In genomic region chr3:191301017-191301416, GRCh38 we compare ENCODE assay signal across 12 cellular contexts. TPM values are rescaled to one million over a fixed set of nuclear protein-coding genes. Genes with fewer than 3 reads are reported as not detected.
A peak's percentile ranks its signal among the peaks of the same experiment; 100 is the strongest.
DNase-seq lines count a peak whose midpoint lies in the region; ATAC-seq and TF ChIP-seq lines count a peak whose summit lies in the region.
"Had no signal": no experiment of that assay in that cellular context is flagged by ENCODE, and none has a peak within 500 bp of the region (broad histone marks: within the 10 kb centered on the region; RNA-seq: fewer than 3 reads in every experiment).

No MANE protein-coding gene starts in this region.

- no peaks in the 10 kb centered on the region for H3K36me3 ChIP-seq in heart left ventricle
- H3K36me3 ChIP-seq: colonic mucosa had no signal

- peaks cover 32% of the 10 kb centered on the region for H3K4me1 Mint-ChIP-seq in stimulated activated naive CD8-positive, alpha-beta T cell treated with anti-CD3 and anti-CD28 coated beads, Interleukin-15, Interleukin-2, amounts not matched to agents 100 ng/mL and 50 ng/mL, for 24 hours (ENCODE audit: low read depth)
- H3K4me1 Mint-ChIP-seq in type B pancreatic cell (ENCODE audit: unreplicated experiment), result peaks cover 12% of the 10 kb centered on the region

- no peaks in the 10 kb centered on the region for H3K9me3 Mint-ChIP-seq in stimulated activated naive CD8-positive, alpha-beta T cell treated with anti-CD3 and anti-CD28 coated beads, Interleukin-15, Interleukin-2, amounts not matched to agents 100 ng/mL and 50 ng/mL, for 24 hours
- peaks cover 8% of the 10 kb centered on the region for H3K9me3 Mint-ChIP-seq in type B pancreatic cell

- H3K27me3 ChIP-seq in heart left ventricle, result no peaks in the 10 kb centered on the region
- H3K27me3 ChIP-seq: colonic mucosa had no signal

- no peaks in the 10 kb centered on the region for H3K9me3 ChIP-seq in heart left ventricle
- H3K9me3 ChIP-seq: colonic mucosa had no signal

- no peaks in the 10 kb centered on the region for H3K4me1 ChIP-seq in heart left ventricle
- H3K4me1 ChIP-seq: colonic mucosa had no signal

- no peak overlapping the region for H3K4me3 ChIP-seq in heart left ventricle
- no peak overlapping the region for H3K4me3 ChIP-seq in lower leg skin (ENCODE audit: low read depth, poor library complexity, severe bottlenecking)
- H3K4me3 ChIP-seq: colonic mucosa had no signal

- H3K27ac ChIP-seq in heart left ventricle, result no peak overlapping the region
- H3K27ac ChIP-seq: colonic mucosa had no signal

- no peak overlapping the region for H3K4me3 Mint-ChIP-seq in stimulated activated naive CD8-positive, alpha-beta T cell treated with anti-CD3 and anti-CD28 coated beads, Interleukin-15, Interleukin-2, amounts not matched to agents 100 ng/mL and 50 ng/mL, for 24 hours
- no peak overlapping the region for H3K4me3 Mint-ChIP-seq in type B pancreatic cell

- ATAC-seq in stimulated activated naive CD8-positive, alpha-beta T cell treated with anti-CD3 and anti-CD28 coated beads, Interleukin-15, Interleukin-2, amounts not matched to agents 100 U/mL and 50 U/mL, for 24 hours, result no peak
- peak; percentile 71 for ATAC-seq in HG02678 (IDR thresholded peaks at IDR 0.05; ENCODE audit: unreplicated experiment)
- peak; percentile 83 for ATAC-seq in HG03520 (IDR thresholded peaks at IDR 0.05; ENCODE audit: unreplicated experiment)
- no peak for ATAC-seq in heart left ventricle

- peak overlapping the region; percentile 52 for H3K27ac Mint-ChIP-seq in stimulated activated naive CD8-positive, alpha-beta T cell treated with anti-CD3 and anti-CD28 coated beads, Interleukin-15, Interleukin-2, amounts not matched to agents 100 ng/mL and 50 ng/mL, for 24 hours
- H3K27ac Mint-ChIP-seq in type B pancreatic cell, result peak overlapping the region; percentile 25

- no peak for TF ChIP-seq CTCF in type B pancreatic cell (conservative IDR thresholded peaks at IDR 0.05)
- TF ChIP-seq CTCF in heart left ventricle (IDR thresholded peaks at IDR 0.05), result no peak
- TF ChIP-seq CTCF in lower leg skin (IDR thresholded peaks at IDR 0.05), result no peak

- TF ChIP-seq POLR2A in heart left ventricle (IDR thresholded peaks at IDR 0.05) (no peak), lower leg skin (IDR thresholded peaks at IDR 0.05) (no peak)

- H3K27me3 Mint-ChIP-seq in stimulated activated naive CD8-positive, alpha-beta T cell treated with anti-CD3 and anti-CD28 coated beads, Interleukin-15, Interleukin-2, amounts not matched to agents 100 ng/mL and 50 ng/mL, for 24 hours, result no peaks in the 10 kb centered on the region
- no peaks in the 10 kb centered on the region for H3K27me3 Mint-ChIP-seq in type B pancreatic cell

- WGBS in heart left ventricle, 4 donors, result 91 to 98% (median 94%) methylated on average over 1 of the region's 1 CpG
- 81 to 88% methylated on average over 1 of the region's 1 CpG for WGBS in lower leg skin, 2 donors

- DNase-seq in stimulated activated naive CD8-positive, alpha-beta T cell treated with anti-CD3 and anti-CD28 coated beads, Interleukin-15, Interleukin-2, amounts not matched to agents 100 U/mL and 50 U/mL, for 24 hours, result no peak
- DNase-seq in type B pancreatic cell (ENCODE audit: extremely low spot score, unreplicated experiment) (no peak), heart left ventricle (no peak), Kasumi-1 (lab: John Stamatoyannopoulos, UW) (no peak), lower leg skin (ENCODE audit: low spot score in 2 of 2) (no peak)
- DNase-seq: activated effector memory CD4-positive, alpha-beta T cell treated with anti-CD3 and anti-CD28 coated beads, Interleukin-2, amount 50 U/mL, for 16 hours; colonic mucosa; NCI-H510A; T-helper 9 cell had no signal

- H3K36me3 Mint-ChIP-seq in stimulated activated naive CD8-positive, alpha-beta T cell treated with anti-CD3 and anti-CD28 coated beads, Interleukin-15, Interleukin-2, amounts not matched to agents 100 ng/mL and 50 ng/mL, for 24 hours (ENCODE audit: low read depth), result no peaks in the 10 kb centered on the region
- H3K36me3 Mint-ChIP-seq in type B pancreatic cell, result no peaks in the 10 kb centered on the region

- intact Hi-C loops in heart left ventricle (cut with DNase I) (no loop called here), lower leg skin (cut with DNase I; ENCODE audit: low total_unique reads) (no loop called here)

RNA-seq across cellular contexts. Expression of gene CCDC50, which starts 28.2 kb away (rescaled TPM):
- 47.4 and 76.2 TPM in 2 replicates for total RNA-seq in type B pancreatic cell (ENCODE audit: low replicate concordance)
- 10 to 100 TPM; 42.9 to 75.7 (median 57.1) TPM for total RNA-seq in heart left ventricle
- polyA plus RNA-seq in heart left ventricle, result 10 to 100 TPM; 16.1 to 49.5 TPM
- total RNA-seq in lower leg skin, result 10 to 100 TPM; 27.8 to 58.7 (median 34.5) TPM

RNA-seq across cellular contexts. Expression of gene UTS2B, which starts 29.3 kb away (rescaled TPM):
- total RNA-seq in type B pancreatic cell (ENCODE audit: low replicate concordance) (0.58 TPM in 1 of 2 replicates, not detected in the other), heart left ventricle (1 to 10 TPM in 1 of 9 donors, under 1 TPM in 1, not detected in 7; 0.43 to 1.1 TPM), lower leg skin (not detected)
- polyA plus RNA-seq in heart left ventricle, result under 1 TPM in 1 of 2 donors, not detected in 1; 0.17 TPM

Comparison
In these comparisons a context has a peak if more than half of its experiments do, and no peak if none do; other contexts are left out.
1. ATAC-seq: peak in HG02678 (single experiment) and HG03520 (single experiment); none in stimulated activated naive CD8-positive, alpha-beta T cell treated with anti-CD3 and anti-CD28 coated beads, Interleukin-15, Interleukin-2, amounts not matched to agents 100 U/mL and 50 U/mL, for 24 hours (single experiment) and heart left ventricle (0 of 4).